Comparison of ENCODE assay signal across 34 cellular contexts in the genomic region with DNA sequence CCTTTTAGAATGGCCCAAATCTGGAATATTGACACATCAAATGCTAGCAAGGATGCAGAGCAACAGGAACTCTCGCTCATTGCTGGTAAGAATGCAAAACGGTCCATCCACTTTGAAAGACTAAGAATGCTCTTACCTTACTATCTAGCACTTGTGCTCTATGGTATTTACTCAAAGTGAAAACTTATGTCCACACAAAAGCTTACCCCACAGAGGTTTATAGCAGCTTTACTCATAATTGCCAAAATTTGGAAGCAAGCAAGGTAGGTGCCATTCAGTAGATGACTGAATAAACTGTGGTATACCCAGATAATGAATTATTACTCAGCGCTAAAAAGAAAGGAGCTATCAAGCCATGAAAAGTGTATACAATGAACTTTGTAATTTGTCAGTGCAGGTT.
"Had no signal": no experiment of that assay in that cellular context is flagged by ENCODE, and none has a peak within 500 bp of the region (broad histone marks: within the 10 kb centered on the region; RNA-seq: fewer than 3 reads in every experiment).

No MANE protein-coding gene starts in this region.

- DNase-seq: Karpas-422, Kasumi-1, KG1, MG63, MM.1S, MV-4-11, NCI-H1048, NCI-H1092, NCI-H1092 treated with DMSO at 0.1 percent for 48 hours, NCI-H1105, NCI-H1105 treated with DMSO at 0.1 percent for 48 hours, NCI-H1417, NCI-H1417 treated with DMSO at 0.1 percent for 48 hours, NCI-H1436, NCI-H1436 treated with DMSO at 0.1 percent for 48 hours, NCI-H146, NCI-H1694, NCI-H1694 treated with DMSO at 0.1 percent for 48 hours, NCI-H187, NCI-H187 treated with DMSO at 0.1 percent for 48 hours, NCI-H1930, NCI-H2029, NCI-H2029 treated with DMSO at 0.1 percent for 48 hours, NCI-H2081, NCI-H2081 treated with DMSO at 0.1 percent for 48 hours, NCI-H2107, NCI-H2171, NCI-H2171 treated with DMSO at 0.1 percent for 48 hours, NCI-H2227 treated with DMSO at 0.1 percent for 48 hours, NCI-H226, NCI-H345, NCI-H446, NCI-H446 treated with DMSO at 0.1 percent for 48 hours had no signal

- H3K27ac ChIP-seq: KMS-11 had no signal
